In genomic region chr15:77769700-77770099, GRCh38 we compare ENCODE assay signal across 22 cellular contexts.
"Had no signal": no experiment of that assay in that cellular context is flagged by ENCODE, and none has a peak within 500 bp of the region (broad histone marks: within the 10 kb centered on the region; RNA-seq: fewer than 3 reads in every experiment).

No MANE protein-coding gene starts in this region.

- DNase-seq: Karpas-422; KG1; MG63; NCI-H1092 treated with DMSO at 0.1 percent for 48 hours; NCI-H1436; NCI-H187; NCI-H2029; NCI-H2081 treated with DMSO at 0.1 percent for 48 hours; NCI-H2171; NCI-H226; NCI-H446; NCI-H510A; NCI-H524 treated with DMSO at 0.1 percent for 48 hours; NCI-H69; NCI-H774; NK-92 treated with Interleukin-12 subunit alpha and Interleukin-12 subunit beta, amount 100 ng/mL, for 24 hours; PC-3; SIG-M5 had no signal

- H3K4me3 ChIP-seq: MG63, SJSA1, SK-N-MC had no signal

- H3K9me3 ChIP-seq: MG63, SJSA1 had no signal

- ATAC-seq: Panc1, PC-3 had no signal

- H3K4me1 ChIP-seq: SJSA1 had no signal

- H3K36me3 ChIP-seq: MG63, SJSA1 had no signal

- H3K27ac ChIP-seq: RWPE1, SJSA1, SK-N-MC had no signal
